In genomic region chr2:68468801-68469200, GRCh38 we compare ENCODE assay signal across 10 cellular contexts. TPM values are rescaled to one million over a fixed set of nuclear protein-coding genes. Genes with fewer than 3 reads are reported as not detected.
DNase-seq lines count a peak whose midpoint lies in the region; ATAC-seq and TF ChIP-seq lines count a peak whose summit lies in the region.
"Had no signal": no experiment of that assay in that cellular context is flagged by ENCODE, and none has a peak within 500 bp of the region (broad histone marks: within the 10 kb centered on the region; RNA-seq: fewer than 3 reads in every experiment).

No MANE protein-coding gene starts in this region.

- H3K36me3 ChIP-seq in ACC112 (ENCODE audit: insufficient read depth, low read length) (no peaks in the 10 kb centered on the region), DOHH2 (ENCODE audit: control insufficient read depth, low read length) (peaks cover 13% of the 10 kb centered on the region), adrenal gland (replicated peaks in 1 of 2) (no peaks in the 10 kb centered on the region)
- H3K36me3 ChIP-seq: SJCRH30 had no signal

- no peak overlapping the region for H2AFZ ChIP-seq in ACC112 (ENCODE audit: low read length, unreplicated experiment)

- H3K4me1 ChIP-seq in ACC112 (ENCODE audit: control insufficient read depth, insufficient read depth, low read length, unreplicated experiment) (peaks cover 25% of the 10 kb centered on the region), DOHH2 (ENCODE audit: control insufficient read depth, low read length) (peaks cover 24% of the 10 kb centered on the region), adrenal gland (replicated peaks in 1 of 2) (peaks cover 6 to 17% of the 10 kb centered on the region in 2 donors)

- H3K9me3 ChIP-seq in DOHH2 (ENCODE audit: control insufficient read depth, insufficient read depth, low read length) (no peaks in the 10 kb centered on the region), adrenal gland (replicated peaks in 1 of 3) (no peaks in the 10 kb centered on the region)
- H3K9me3 ChIP-seq: SJCRH30 had no signal

- intact Hi-C loops in adrenal gland (cut with DNase I): loop anchor here (10.0 kb wide), 3 partner anchors 236 to 456 kb away; no protein-coding TSS in a partner anchor

- H3K4me3 Mint-ChIP-seq in memory B cell: peak overlapping the region; percentile 94

- H3K9me2 ChIP-seq in DOHH2 (replicated peaks; ENCODE audit: control insufficient read depth, low read length): no peaks in the 10 kb centered on the region

- no peaks in the 10 kb centered on the region for H3K27me3 ChIP-seq in ACC112 (ENCODE audit: insufficient read depth, low read length)
- H3K27me3 ChIP-seq in DOHH2 (ENCODE audit: control insufficient read depth, low read length): no peaks in the 10 kb centered on the region
- H3K27me3 ChIP-seq in adrenal gland: no peaks in the 10 kb centered on the region
- H3K27me3 ChIP-seq: SJCRH30 had no signal

- H3K27ac ChIP-seq in ACC112 (ENCODE audit: low read depth, low read length) (no peak overlapping the region), DOHH2 (ENCODE audit: low read depth, low read length) (no peak overlapping the region), adrenal gland (no peak overlapping the region)
- H3K27ac ChIP-seq: SJCRH30 had no signal

- no peak for TF ChIP-seq CTCF in DOHH2 (IDR thresholded peaks at IDR 0.05; ENCODE audit: low read depth, low read length, poor library complexity, severe bottlenecking)
- no peak for TF ChIP-seq CTCF in WI38 (IDR thresholded peaks at IDR 0.05; ENCODE audit: low read depth, low read length)
- TF ChIP-seq CTCF in adrenal gland (IDR thresholded peaks at IDR 0.05): no peak

- no peaks in the 10 kb centered on the region for H3K27me3 Mint-ChIP-seq in memory B cell

- H3K27ac Mint-ChIP-seq in memory B cell: peak overlapping the region; percentile 96

- H3K4me2 ChIP-seq in DOHH2 (ENCODE audit: low read length): peak overlapping the region; percentile 84

- WGBS in adrenal gland, 4 donors: 80 to 94% (median 89%) methylated on average over 2 of the region's 2 CpGs

- H3K4me3 ChIP-seq in ACC112 (ENCODE audit: low read depth, low read length) (peak overlapping the region; percentile 92), DOHH2 (ENCODE audit: low read length) (peak overlapping the region; percentile 89), WI38 (ENCODE audit: low read depth, low read length) (peak overlapping the region; percentile 99), adrenal gland (no peak overlapping the region)

- H3K4me1 Mint-ChIP-seq in memory B cell: peaks cover 19% of the 10 kb centered on the region

- no peak for TF ChIP-seq POLR2A in adrenal gland (IDR thresholded peaks at IDR 0.05)

- 0 out of 2 replicates have a peak, but pooled peaks cover 6% of the 10 kb centered on the region for H3F3A ChIP-seq in DOHH2 (ENCODE audit: control insufficient read depth, insufficient read depth)

- ATAC-seq in memory B cell (ENCODE audit: low read depth): no peak
- ATAC-seq: right cardiac atrium had no signal

- no peaks in the 10 kb centered on the region for H4K20me1 ChIP-seq in DOHH2 (ENCODE audit: control insufficient read depth, insufficient read depth, low read depth, low read length)

- DNase-seq in memory B cell (ENCODE audit: low spot score in 2 of 2) (no peak), adrenal gland (no peak), HPDE6-E6E7 (ENCODE audit: extremely low spot score) (no peak), HUDEP-2 (lab: John Stamatoyannopoulos, UW; ENCODE audit: unreplicated experiment in 76 of 76) (no peak), HT-29 (ENCODE audit: low spot score) (no peak)
- DNase-seq: right cardiac atrium had no signal

- H3K36me3 Mint-ChIP-seq in memory B cell: no peaks in the 10 kb centered on the region

- H3K79me2 ChIP-seq in ACC112 (ENCODE audit: control insufficient read depth, insufficient read depth, low read length, unreplicated experiment) (peaks cover 7% of the 10 kb centered on the region), DOHH2 (ENCODE audit: control insufficient read depth, low read length) (peaks cover 68% of the 10 kb centered on the region)

- no peaks in the 10 kb centered on the region for H3K9me3 Mint-ChIP-seq in memory B cell

RNA-seq across cellular contexts. Expression of gene APLF, which starts 1.4 kb away (rescaled TPM):
- 1 to 10 TPM; 3.0 to 6.8 (median 3.9) TPM for total RNA-seq in adrenal gland
- 1 to 10 TPM; 1.1 to 2.7 (median 1.3) TPM for polyA plus RNA-seq in adrenal gland
- 0.05 TPM in 1 of 2 replicates, not detected in the other for total RNA-seq in HT-29 (2014; rRNA removed; shearing (Covaris generic))

RNA-seq across cellular contexts. Expression of gene FBXO48, which starts 1.7 kb away (rescaled TPM):
- 1 to 10 TPM in 5 of 8 donors, under 1 TPM in 3; 0.42 to 2.7 (median 1.2) TPM for total RNA-seq in adrenal gland
- polyA plus RNA-seq in adrenal gland: 1 to 10 TPM in 1 of 3 donors, under 1 TPM in 2; 0.54 to 2.8 (median 0.56) TPM
- total RNA-seq in HT-29 (2014; rRNA removed; shearing (Covaris generic)): 0.03 and 0.05 TPM in 2 replicates

Comparison
In these comparisons a context has a peak if more than half of its experiments do, and no peak if none do; other contexts are left out.
1. H3K4me3 ChIP-seq: peak in ACC112 (single experiment), DOHH2 (single experiment) and WI38 (single experiment); none in adrenal gland (0 of 4).